In the genomic region with DNA sequence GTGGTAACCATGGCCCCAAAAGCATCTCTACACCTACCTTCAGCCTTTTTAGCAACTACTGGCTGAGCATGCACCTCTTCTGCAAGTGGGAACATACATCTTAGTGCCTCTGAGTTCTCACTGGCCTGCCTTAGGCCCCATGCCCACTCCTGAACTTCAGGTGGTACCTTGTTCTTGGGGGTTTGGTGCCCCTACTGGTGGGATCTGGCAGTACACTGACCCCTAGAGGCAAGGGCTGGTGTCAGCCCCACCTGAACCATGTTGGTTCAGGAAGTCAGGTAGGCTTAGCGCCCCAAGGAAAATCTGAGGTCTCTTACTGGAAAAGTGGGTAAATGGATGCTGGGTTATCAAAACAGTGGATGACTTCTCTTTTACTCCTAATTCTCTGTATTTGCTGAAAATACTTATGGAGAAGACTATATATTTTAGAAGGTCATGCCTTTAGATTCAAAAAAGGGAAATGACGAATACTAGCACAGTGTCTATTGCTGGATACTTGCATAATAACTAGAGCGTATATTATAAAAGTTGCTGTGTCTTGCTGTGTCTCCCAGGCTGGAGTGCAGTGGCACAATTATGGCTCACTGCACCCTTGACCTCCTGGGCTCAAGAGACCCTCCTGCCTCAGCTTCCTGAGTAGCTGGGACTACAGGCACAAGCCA, we compare ENCODE assay signal across 8 cellular contexts.
DNase-seq lines count a peak whose midpoint lies in the region; ATAC-seq and TF ChIP-seq lines count a peak whose summit lies in the region.

No MANE protein-coding gene starts in this region.

- H3K4me2 ChIP-seq in hepatocyte = no peak overlapping the region

- H3K79me2 ChIP-seq in hepatocyte = no peaks in the 10 kb centered on the region

- H4K20me1 ChIP-seq in hepatocyte (ENCODE audit: insufficient read depth, poor library complexity, severe bottlenecking) = no peaks in the 10 kb centered on the region

- TF ChIP-seq EP300 in transverse colon (IDR thresholded peaks at IDR 0.05; ENCODE audit: low read depth) = no peak

- H3K36me3 ChIP-seq in hepatocyte (replicated peaks; ENCODE audit: insufficient read depth, low read depth) = no peaks in the 10 kb centered on the region
- no peaks in the 10 kb centered on the region for H3K36me3 ChIP-seq in transverse colon

- no peaks in the 10 kb centered on the region for H3K9me2 ChIP-seq in hepatocyte (replicated peaks; ENCODE audit: insufficient read depth)

- 99% methylated on average over 3 of the region's 3 CpGs for WGBS in hepatocyte (ENCODE audit: low lambda C conversion rate, missing lambda C conversion rate)
- 92 to 100% methylated on average over 1 to 3 of the region's 3 CpGs for WGBS in transverse colon (ENCODE audit: low coverage in 1 of 2), 2 donors

- peaks cover 8% of the 10 kb centered on the region for H3K27me3 Mint-ChIP-seq in activated naive CD4-positive, alpha-beta T cell treated with anti-CD3 and anti-CD28 coated beads, Interleukin-2, amount 10 ng/mL, durations not matched to agents 7 days and 5 days

- H2AFZ ChIP-seq in hepatocyte = no peak overlapping the region

- H3K4me1 Mint-ChIP-seq in activated naive CD4-positive, alpha-beta T cell treated with anti-CD3 and anti-CD28 coated beads, Interleukin-2, amount 10 ng/mL, durations not matched to agents 7 days and 5 days = no peaks in the 10 kb centered on the region

- H3K4me3 Mint-ChIP-seq in activated naive CD4-positive, alpha-beta T cell treated with anti-CD3 and anti-CD28 coated beads, Interleukin-2, amount 10 ng/mL, durations not matched to agents 7 days and 5 days = no peak overlapping the region

- peak; percentile 45 for DNase-seq in activated naive CD4-positive, alpha-beta T cell treated with anti-CD3 and anti-CD28 coated beads, Interleukin-2, amount 10 ng/mL, durations not matched to agents 7 days and 5 days
- DNase-seq in activated naive CD4-positive, alpha-beta T cell treated with anti-CD3 and anti-CD28 coated beads, Interleukin-2, amount 50 U/mL, for 16 hours = no peak
- DNase-seq in SKM-1 treated with dmso at 0.1 percent for 144 hours (lab: John Stamatoyannopoulos, UW; ENCODE audit: unreplicated experiment) = peak; percentile 22
- DNase-seq in hepatocyte (ENCODE audit: low spot score) = no peak
- no peak for DNase-seq in transverse colon
- no peak for DNase-seq in HK-2 (ENCODE audit: unreplicated experiment)
- DNase-seq in superior temporal gyrus (ENCODE audit: extremely low spot score) = no peak

- no peaks in the 10 kb centered on the region for H3K27me3 ChIP-seq in hepatocyte
- no peaks in the 10 kb centered on the region for H3K27me3 ChIP-seq in transverse colon

- CTCF ChIA-PET in activated naive CD4-positive, alpha-beta T cell treated with anti-CD3 and anti-CD28 coated beads, Interleukin-2, amount 10 ng/mL, durations not matched to agents 7 days and 5 days (lab: Charles Lee) = no interaction called here

- no peaks in the 10 kb centered on the region for H3K9me3 Mint-ChIP-seq in activated naive CD4-positive, alpha-beta T cell treated with anti-CD3 and anti-CD28 coated beads, Interleukin-2, amount 10 ng/mL, durations not matched to agents 7 days and 5 days

- H3K27ac ChIP-seq in hepatocyte (no peak overlapping the region), transverse colon (peak overlapping the region in 1 of 4 donors; percentile 16)

- H3K9me3 ChIP-seq in hepatocyte (ENCODE audit: low read depth) (no peaks in the 10 kb centered on the region), transverse colon (no peaks in the 10 kb centered on the region)

- no peaks in the 10 kb centered on the region for H3K4me1 ChIP-seq in hepatocyte (ENCODE audit: insufficient read depth)
- H3K4me1 ChIP-seq in transverse colon = no peaks in the 10 kb centered on the region

- H3K27ac Mint-ChIP-seq in activated naive CD4-positive, alpha-beta T cell treated with anti-CD3 and anti-CD28 coated beads, Interleukin-2, amount 10 ng/mL, durations not matched to agents 7 days and 5 days = no peak overlapping the region

- in situ Hi-C loops in transverse colon (cut with MboI; ENCODE audit: low pct_ligation_motif_present in 1 of 4, low pct_unique_long_range_greater_than_20kb in 1 of 4, low sequenced_read_pairs in 3 of 4) = no loop called here

- H3K4me3 ChIP-seq in hepatocyte (no peak overlapping the region), transverse colon (no peak overlapping the region)

- intact Hi-C loops in transverse colon (cut with DNase I; ENCODE audit: low total_unique reads) = no loop called here

- TF ChIP-seq CTCF in hepatocyte (IDR thresholded peaks at IDR 0.05; ENCODE audit: poor library complexity) = peak; percentile 17
- TF ChIP-seq CTCF in transverse colon (IDR thresholded peaks at IDR 0.05) = peak in 4 of 5 experiments; percentile 29 to 44 (median 37)

- no peak for ATAC-seq in GM18511 (IDR thresholded peaks at IDR 0.05; ENCODE audit: unreplicated experiment)

- no peaks in the 10 kb centered on the region for H3K36me3 Mint-ChIP-seq in activated naive CD4-positive, alpha-beta T cell treated with anti-CD3 and anti-CD28 coated beads, Interleukin-2, amount 10 ng/mL, durations not matched to agents 7 days and 5 days

- TF ChIP-seq POLR2A in transverse colon (IDR thresholded peaks at IDR 0.05) = no peak

Comparison
In these comparisons a context has a peak if more than half of its experiments do, and no peak if none do; other contexts are left out.
1. DNase-seq: peak in activated naive CD4-positive, alpha-beta T cell treated with anti-CD3 and anti-CD28 coated beads, Interleukin-2, amount 10 ng/mL, durations not matched to agents 7 days and 5 days (single experiment) and SKM-1 treated with dmso at 0.1 percent for 144 hours (single experiment); none in activated naive CD4-positive, alpha-beta T cell treated with anti-CD3 and anti-CD28 coated beads, Interleukin-2, amount 50 U/mL, for 16 hours (single experiment), hepatocyte (single experiment), transverse colon (single experiment), HK-2 (single experiment) and superior temporal gyrus (single experiment).